ENCODE assay signal across 8 cellular contexts in genomic region chr9:111482656-111483418, GRCh38. TPM values are rescaled to one million over a fixed set of nuclear protein-coding genes. Genes with fewer than 3 reads are reported as not detected.
DNase-seq lines count a peak whose midpoint lies in the region; ATAC-seq and TF ChIP-seq lines count a peak whose summit lies in the region.

No MANE protein-coding gene starts in this region.

- peaks cover 8% of the 10 kb centered on the region; the same call in 1 of the 2 replicates for H3K4me1 ChIP-seq in GM23248 (ENCODE audit: insufficient read depth)
- peaks cover 18% of the 10 kb centered on the region for H3K4me1 ChIP-seq in Karpas-422 (ENCODE audit: low read length)
- peaks cover 8 to 18% of the 10 kb centered on the region in 2 donors for H3K4me1 ChIP-seq in adrenal gland (replicated peaks in 1 of 2)
- H3K4me1 ChIP-seq in heart right ventricle = peaks cover 0 to 47% (median 24%) of the 10 kb centered on the region in 9 donors
- peaks cover 18% of the 10 kb centered on the region for H3K4me1 ChIP-seq in upper lobe of right lung

- peak; percentile 74 to 85 (median 82) for ATAC-seq in heart right ventricle
- ATAC-seq in upper lobe of right lung = peak; percentile 74

- H2AFZ ChIP-seq in GM23248 = peak overlapping the region; percentile 95
- peak overlapping the region; percentile 63; the same call in 1 of the 2 replicates for H2AFZ ChIP-seq in Karpas-422 (ENCODE audit: low read length)

- H3K79me2 ChIP-seq in GM23248 (ENCODE audit: insufficient read depth) = peaks cover 53% of the 10 kb centered on the region
- peaks cover 58% of the 10 kb centered on the region for H3K79me2 ChIP-seq in Karpas-422 (ENCODE audit: low read length)

- peak overlapping the region; percentile 98 for H3K4me2 ChIP-seq in GM23248 (ENCODE audit: unreplicated experiment)
- H3K4me2 ChIP-seq in Karpas-422 (ENCODE audit: low read depth, low read length, poor library complexity, severe bottlenecking) = peak overlapping the region; percentile 92

- TF ChIP-seq POLR2A in adrenal gland (IDR thresholded peaks at IDR 0.05) = peak; percentile 67 to 71

- H3K9me3 ChIP-seq in GM23248 (ENCODE audit: low read depth) (no peaks in the 10 kb centered on the region), Karpas-422 (ENCODE audit: low read length) (no peaks in the 10 kb centered on the region), adrenal gland (replicated peaks in 1 of 3) (no peaks in the 10 kb centered on the region), heart right ventricle (no peaks in the 10 kb centered on the region), upper lobe of right lung (no peaks in the 10 kb centered on the region)

- no peaks in the 10 kb centered on the region for H3K9me2 ChIP-seq in GM23248 (ENCODE audit: insufficient read depth)
- no peaks in the 10 kb centered on the region for H3K9me2 ChIP-seq in Karpas-422 (replicated peaks; ENCODE audit: insufficient read depth, low read length)

- H3K36me3 ChIP-seq in GM23248 (ENCODE audit: low read depth) (no peaks in the 10 kb centered on the region), Karpas-422 (ENCODE audit: insufficient read depth, low read length) (no peaks in the 10 kb centered on the region), adrenal gland (replicated peaks in 1 of 2) (no peaks in the 10 kb centered on the region), heart right ventricle (no peaks in the 10 kb centered on the region), upper lobe of right lung (no peaks in the 10 kb centered on the region)

- H3K4me3 ChIP-seq in GM23248 (peak overlapping the region; percentile 83), Karpas-422 (ENCODE audit: low read length) (peak overlapping the region; percentile 99), adrenal gland (peak overlapping the region; percentile 86 to 94 (median 88)), heart right ventricle (peak overlapping the region; percentile 88 to 100 (median 96)), upper lobe of right lung (peak overlapping the region; percentile 96)

- H3F3A ChIP-seq in GM23248 (ENCODE audit: insufficient read depth) = peaks cover 29% of the 10 kb centered on the region

- DNase-seq in GM04504 (ENCODE audit: low read depth) = peak; percentile 24
- DNase-seq in GM23248 = peak; percentile 81
- peak; percentile 86 for DNase-seq in Karpas-422
- peak; percentile 73 for DNase-seq in SW480 (ENCODE audit: low spot score)
- peak; percentile 70 to 88 (median 81) for DNase-seq in adrenal gland
- DNase-seq in heart right ventricle = peak; percentile 75
- peak; percentile 92 for DNase-seq in posterior vena cava (ENCODE audit: low spot score)
- DNase-seq in upper lobe of right lung = peak; percentile 91

- H3K27me3 ChIP-seq in GM23248 (replicated peaks; ENCODE audit: insufficient read depth) (no peaks in the 10 kb centered on the region), Karpas-422 (ENCODE audit: low read length) (no peaks in the 10 kb centered on the region), adrenal gland (no peaks in the 10 kb centered on the region), heart right ventricle (no peaks in the 10 kb centered on the region), upper lobe of right lung (no peaks in the 10 kb centered on the region)

- in situ Hi-C loops in GM23248 (cut with MboI) = no loop called here

- intact Hi-C loops in adrenal gland (cut with DNase I) = no loop called here
- intact Hi-C loops in heart right ventricle (cut with DNase I) = no loop called here
- intact Hi-C loops in posterior vena cava (cut with DNase I) = no loop called here
- intact Hi-C loops in upper lobe of right lung (cut with DNase I) = no loop called here

- H3K27ac ChIP-seq in GM23248 (peak overlapping the region; percentile 96), Karpas-422 (ENCODE audit: low read length) (peak overlapping the region; percentile 78), adrenal gland (peak overlapping the region; percentile 96 to 99 (median 96)), heart right ventricle (peak overlapping the region; percentile 90 to 99 (median 98)), upper lobe of right lung (peak overlapping the region; percentile 96)

- H3K9ac ChIP-seq in GM23248 (peak overlapping the region; percentile 99), Karpas-422 (ENCODE audit: low read length) (peak overlapping the region; percentile 95)

- WGBS in GM23248 (ENCODE audit: low coverage in 1 of 2, low lambda C conversion rate in 2 of 2, missing lambda C conversion rate in 2 of 2), 2 experiments = 0 to 2% methylated on average over 44 to 68 of the region's 74 CpGs
- WGBS in adrenal gland, 4 donors = 0 to 1% (median 0%) methylated on average over 27 to 74 of the region's 74 CpGs
- WGBS in heart right ventricle, 2 donors = 0 to 1% methylated on average over 61 to 74 of the region's 74 CpGs

- H4K20me1 ChIP-seq in GM23248 (ENCODE audit: insufficient read depth) (no peaks in the 10 kb centered on the region), Karpas-422 (ENCODE audit: insufficient read depth, low read depth, low read length) (no peaks in the 10 kb centered on the region)

- TF ChIP-seq CTCF in adrenal gland (IDR thresholded peaks at IDR 0.05) = no peak
- no peak for TF ChIP-seq CTCF in heart right ventricle (IDR thresholded peaks at IDR 0.05)
- no peak for TF ChIP-seq CTCF in upper lobe of right lung (IDR thresholded peaks at IDR 0.05)

RNA-seq across cellular contexts. Expression of gene ECPAS, which starts 1.3 kb away (rescaled TPM):
- 51.1 and 65.3 TPM in 2 replicates for total RNA-seq in GM23248 (2014; rRNA removed; shearing (Covaris generic))
- polyA plus RNA-seq in GM23248 (2016; fragmentation: Nextera tagmentation; extraction: Ambion mirVana) (32.0 and 32.9 TPM in 2 replicates), adrenal gland (10 to 100 TPM; 17.3 to 88.2 (median 21.0) TPM), heart right ventricle (10 to 100 TPM; 20.6 to 27.3 TPM)
- 62.8 and 142 TPM in 2 replicates for total RNA-seq in Karpas-422 (2014; rRNA removed; shearing (Covaris generic); ENCODE audit: low replicate concordance)
- total RNA-seq in adrenal gland (10 to 100 TPM; 51.6 to 99.1 (median 88.7) TPM), heart right ventricle (100 to 1,000 TPM in 9 of 10 donors, 10 to 100 TPM in 1; 97.6 to 128 (median 109) TPM), posterior vena cava (10 to 100 TPM; 72.0 to 96.6 TPM), upper lobe of right lung (84.9 TPM)

RNA-seq across cellular contexts. Expression of gene ZNF483, which starts 42.1 kb away (rescaled TPM):
- total RNA-seq in GM23248 (2014; rRNA removed; shearing (Covaris generic)) = 0.25 and 0.32 TPM in 2 replicates
- polyA plus RNA-seq in GM23248 (2016; fragmentation: Nextera tagmentation; extraction: Ambion mirVana) = 0.18 and 0.49 TPM in 2 replicates
- total RNA-seq in Karpas-422 (2014; rRNA removed; shearing (Covaris generic); ENCODE audit: low replicate concordance) = 0.04 and 0.19 TPM in 2 replicates
- 10 to 100 TPM; 11.7 to 25.1 (median 20.3) TPM for total RNA-seq in adrenal gland
- 1 to 10 TPM; 1.2 to 9.7 (median 3.1) TPM for polyA plus RNA-seq in adrenal gland
- total RNA-seq in heart right ventricle = 10 to 100 TPM in 1 of 10 donors, 1 to 10 TPM in 9; 2.7 to 11.3 (median 8.0) TPM
- under 1 TPM; 0.09 to 0.59 TPM for polyA plus RNA-seq in heart right ventricle
- total RNA-seq in posterior vena cava = 1 to 10 TPM; 6.9 to 8.8 TPM
- total RNA-seq in upper lobe of right lung = 8.7 TPM

Comparison
In these comparisons a context has a peak if more than half of its experiments do, and no peak if none do; other contexts are left out.
1. Peak in every context shown above with its lines: DNase-seq, ATAC-seq, H3K4me3 ChIP-seq and H3K27ac ChIP-seq.
2. DNase-seq: peak in every context shown above with its lines; median percentile 92 in posterior vena cava; 91 in upper lobe of right lung; 86 in Karpas-422; 81 in GM23248; 81 in adrenal gland; 75 in heart right ventricle; 73 in SW480; 24 in GM04504.